ENCODE assay signal across 1 cellular context in genomic region chr10:113905756-113906155, GRCh38.
TF ChIP-seq lines count a peak whose summit lies in the region.

No MANE protein-coding gene starts in this region.

TF ChIP-seq in HepG2, 621 proteins besides CTCF, POLR2A, EP300 and RAD21:
- TF ChIP-seq GLI4 (CRISPR knock-in tag; IDR thresholded peaks at IDR 0.05; ENCODE audit: borderline replicate concordance) (no peak), RBAK (CRISPR knock-in tag; IDR thresholded peaks at IDR 0.05) (no peak), ZNF230 (CRISPR knock-in tag; IDR thresholded peaks at IDR 0.05) (no peak), SUZ12 (IDR thresholded peaks at IDR 0.05; ENCODE audit: low read depth, low read length) (no peak), AHR (CRISPR knock-in tag; IDR thresholded peaks at IDR 0.05) (no peak), ATF6 (CRISPR knock-in tag; conservative IDR thresholded peaks at IDR 0.05) (no peak), ZNF580 (CRISPR knock-in tag; IDR thresholded peaks at IDR 0.05; ENCODE audit: borderline replicate concordance, low read depth) (no peak)
TF ChIP-seq in HepG2: peak in this region for 0.
